ENCODE assay signal across 13 cellular contexts in the genomic region with DNA sequence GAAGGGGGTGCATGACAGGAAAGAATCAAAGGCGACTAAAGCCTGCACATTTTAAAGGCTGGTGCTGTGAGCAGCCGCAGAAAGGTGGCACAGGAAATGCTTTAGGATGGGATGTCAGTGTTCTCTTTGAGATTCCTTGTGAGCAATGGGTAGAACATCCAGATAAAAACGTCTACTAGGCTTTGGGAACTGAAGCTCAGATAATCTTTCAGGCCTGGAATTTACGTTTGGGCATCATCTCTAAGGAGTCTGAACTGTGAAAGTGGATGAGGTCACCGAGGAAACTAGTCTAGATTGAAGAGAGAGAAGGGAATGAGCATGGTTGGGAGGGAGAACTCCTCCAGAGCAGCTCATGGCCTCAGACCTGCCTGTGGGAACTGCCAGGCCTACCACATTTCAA.
DNase-seq lines count a peak whose midpoint lies in the region; ATAC-seq and TF ChIP-seq lines count a peak whose summit lies in the region.
"Had no signal": no experiment of that assay in that cellular context is flagged by ENCODE, and none has a peak within 500 bp of the region (broad histone marks: within the 10 kb centered on the region; RNA-seq: fewer than 3 reads in every experiment).

No MANE protein-coding gene starts in this region.

- no peaks in the 10 kb centered on the region for H3K9me3 Mint-ChIP-seq in CD4-positive, CD25-positive, alpha-beta regulatory T cell

- in situ Hi-C loops in astrocyte of the spinal cord (cut with HindIII; ENCODE audit: low sequenced_read_pairs), result no loop called here

- 47 to 53% methylated on average over 4 of the region's 5 CpGs for WGBS in mesodermal cell (ENCODE audit: insufficient coverage in 2 of 2), 2 experiments

- no peaks in the 10 kb centered on the region for H3K27me3 ChIP-seq in CD4-positive, CD25-positive, alpha-beta regulatory T cell (ENCODE audit: control insufficient read depth, insufficient read depth, low read length)
- H3K27me3 ChIP-seq in HUES48 (ENCODE audit: control insufficient read depth, insufficient read depth, low read length), result no peaks in the 10 kb centered on the region
- H3K27me3 ChIP-seq: ovary, Peyer's patch had no signal

- peaks cover 55% of the 10 kb centered on the region for H3K36me3 Mint-ChIP-seq in CD4-positive, CD25-positive, alpha-beta regulatory T cell

- no peak for ATAC-seq in CD4-positive, CD25-positive, alpha-beta regulatory T cell (ENCODE audit: low read depth in 2 of 2)
- ATAC-seq: left ventricle myocardium superior had no signal

- H3K27ac ChIP-seq in CD4-positive, CD25-positive, alpha-beta regulatory T cell (ENCODE audit: insufficient read depth, low read length, poor library complexity, severe bottlenecking), result no peak overlapping the region
- H3K27ac ChIP-seq in HUES48 (ENCODE audit: low read depth, low read length) (no peak overlapping the region), mesodermal cell (ENCODE audit: low read depth, low read length, severe bottlenecking) (peak overlapping the region; percentile 80)
- H3K27ac ChIP-seq: coronary artery, ovary, Peyer's patch had no signal

- peaks cover 32% of the 10 kb centered on the region for H3K4me1 ChIP-seq in CD4-positive, CD25-positive, alpha-beta regulatory T cell (ENCODE audit: control insufficient read depth, insufficient read depth, low read length, poor library complexity, severe bottlenecking)
- H3K4me1 ChIP-seq in HUES48 (ENCODE audit: control insufficient read depth, insufficient read depth, low read length) (no peaks in the 10 kb centered on the region), mesodermal cell (ENCODE audit: control insufficient read depth, insufficient read depth, low read length, poor library complexity, severe bottlenecking) (peaks cover 37% of the 10 kb centered on the region)

- peak overlapping the region; percentile 8 to 94 (median 16) for H3K27ac Mint-ChIP-seq in CD4-positive, CD25-positive, alpha-beta regulatory T cell

- H3K27me3 Mint-ChIP-seq in CD4-positive, CD25-positive, alpha-beta regulatory T cell, result no peaks in the 10 kb centered on the region

- H3K9ac ChIP-seq in HUES48 (ENCODE audit: low read depth, low read length), result 0 out of 2 replicates have a peak overlapping the region, but pooled peaks have one; percentile 7

- no peak for TF ChIP-seq CTCF in astrocyte of the spinal cord (IDR thresholded peaks at IDR 0.05; ENCODE audit: low read depth, low read length)

- no peak for DNase-seq in CD4-positive, CD25-positive, alpha-beta regulatory T cell
- DNase-seq in astrocyte of the spinal cord (ENCODE audit: low read depth, low spot score) (peak; percentile 55), NCI-H1092 (lab: John Stamatoyannopoulos, UW) (no peak), DMS53 treated with DMSO at 0.1 percent for 48 hours (lab: John Stamatoyannopoulos, UW; ENCODE audit: unreplicated experiment) (no peak), SIG-M5 (lab: John Stamatoyannopoulos, UW) (no peak)
- no peak for DNase-seq in effector CD4-positive, alpha-beta T cell
- DNase-seq: left ventricle myocardium superior, NCI-H446, ovary, Peyer's patch had no signal

- no peak overlapping the region for H3K4me3 ChIP-seq in CD4-positive, CD25-positive, alpha-beta regulatory T cell (ENCODE audit: low read depth, low read length)
- H3K4me3 ChIP-seq in HUES48 (ENCODE audit: low read depth, low read length), result no peak overlapping the region
- H3K4me3 ChIP-seq in astrocyte of the spinal cord (ENCODE audit: low read depth, low read length), result no peak overlapping the region
- H3K4me3 ChIP-seq in mesodermal cell (ENCODE audit: extremely low read depth, insufficient read depth, low read length, poor library complexity, severe bottlenecking), result no peak overlapping the region
- H3K4me3 ChIP-seq: coronary artery, ovary, Peyer's patch had no signal

- no peaks in the 10 kb centered on the region for H3K9me3 ChIP-seq in CD4-positive, CD25-positive, alpha-beta regulatory T cell (ENCODE audit: control insufficient read depth in 2 of 2, low read length in 2 of 2)
- H3K9me3 ChIP-seq in HUES48 (ENCODE audit: control insufficient read depth, insufficient read depth, low read length) (no peaks in the 10 kb centered on the region), mesodermal cell (ENCODE audit: control insufficient read depth, low read length) (no peaks in the 10 kb centered on the region)
- H3K9me3 ChIP-seq: ovary, Peyer's patch had no signal

- H3K4me1 Mint-ChIP-seq in CD4-positive, CD25-positive, alpha-beta regulatory T cell, result peaks cover 7 to 78% (median 55%) of the 10 kb centered on the region in 4 donors

- H3K36me3 ChIP-seq in CD4-positive, CD25-positive, alpha-beta regulatory T cell (ENCODE audit: control insufficient read depth, insufficient read depth, low read length), result peaks cover 66% of the 10 kb centered on the region
- no peaks in the 10 kb centered on the region for H3K36me3 ChIP-seq in HUES48 (ENCODE audit: control insufficient read depth, insufficient read depth, low read length)
- peaks cover 72% of the 10 kb centered on the region for H3K36me3 ChIP-seq in mesodermal cell (ENCODE audit: control insufficient read depth, insufficient read depth, low read length)
- H3K36me3 ChIP-seq: ovary, Peyer's patch had no signal

- H3K4me3 Mint-ChIP-seq in CD4-positive, CD25-positive, alpha-beta regulatory T cell, result peak overlapping the region in 1 of 4 donors; percentile 16
